In the genomic region with DNA sequence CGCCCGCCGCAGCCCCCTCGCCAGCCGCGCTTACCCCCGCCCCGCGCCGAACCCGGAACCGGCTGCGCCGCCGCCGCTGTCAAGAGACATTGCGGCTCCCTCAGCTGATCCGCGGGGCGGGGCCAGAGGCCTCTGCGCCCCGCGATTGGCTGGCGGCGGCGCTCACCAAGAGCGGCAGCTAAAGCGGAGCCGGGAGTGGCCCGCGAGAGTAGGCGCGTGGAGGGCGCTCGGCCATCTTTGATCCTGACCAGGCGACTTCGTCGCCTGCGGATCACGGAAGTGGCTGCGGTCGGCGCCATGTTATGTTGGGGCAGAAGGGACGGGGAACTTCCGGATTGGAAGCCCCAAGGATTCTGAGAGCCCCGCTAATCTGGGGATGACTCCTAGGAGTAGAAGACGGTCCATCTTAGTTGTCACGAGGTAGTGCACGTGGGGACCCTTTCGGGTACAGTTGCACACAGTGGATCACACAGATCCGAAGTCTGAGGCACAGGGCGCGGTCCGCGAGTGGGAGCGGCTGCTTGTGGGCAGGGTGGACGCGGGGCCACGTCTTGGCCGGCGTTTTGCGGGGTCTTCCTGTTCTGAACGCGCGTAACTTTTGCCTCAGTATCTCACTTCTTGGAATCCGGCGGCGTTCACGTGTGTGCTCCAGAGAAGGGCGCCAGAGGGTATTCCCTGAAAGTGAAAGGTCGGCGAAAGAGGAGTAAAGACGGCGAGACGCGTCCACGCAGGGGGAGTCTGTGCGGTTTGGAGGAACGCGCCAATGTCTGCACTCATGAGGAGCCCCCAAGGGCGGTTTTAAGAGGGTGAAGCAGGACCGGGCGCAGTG, we compare ENCODE assay signal across 8 cellular contexts. TPM values are rescaled to one million over a fixed set of nuclear protein-coding genes. Genes with fewer than 3 reads are reported as not detected.
DNase-seq lines count a peak whose midpoint lies in the region; ATAC-seq, FAIRE-seq and TF ChIP-seq lines count a peak whose summit lies in the region.

A gene with protein sequence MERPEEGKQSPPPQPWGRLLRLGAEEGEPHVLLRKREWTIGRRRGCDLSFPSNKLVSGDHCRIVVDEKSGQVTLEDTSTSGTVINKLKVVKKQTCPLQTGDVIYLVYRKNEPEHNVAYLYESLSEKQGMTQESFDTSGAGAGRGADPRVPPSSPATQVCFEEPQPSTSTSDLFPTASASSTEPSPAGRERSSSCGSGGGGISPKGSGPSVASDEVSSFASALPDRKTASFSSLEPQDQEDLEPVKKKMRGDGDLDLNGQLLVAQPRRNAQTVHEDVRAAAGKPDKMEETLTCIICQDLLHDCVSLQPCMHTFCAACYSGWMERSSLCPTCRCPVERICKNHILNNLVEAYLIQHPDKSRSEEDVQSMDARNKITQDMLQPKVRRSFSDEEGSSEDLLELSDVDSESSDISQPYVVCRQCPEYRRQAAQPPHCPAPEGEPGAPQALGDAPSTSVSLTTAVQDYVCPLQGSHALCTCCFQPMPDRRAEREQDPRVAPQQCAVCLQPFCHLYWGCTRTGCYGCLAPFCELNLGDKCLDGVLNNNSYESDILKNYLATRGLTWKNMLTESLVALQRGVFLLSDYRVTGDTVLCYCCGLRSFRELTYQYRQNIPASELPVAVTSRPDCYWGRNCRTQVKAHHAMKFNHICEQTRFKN (minus strand): TSS at position 93 of the 829 bp plus-strand sequence. CDS start 277 bp downstream, outside the sequence.

- H3K27ac ChIP-seq in endothelial cell of umbilical vein (ENCODE audit: insufficient read depth, low read depth, low read length) = peak within 1 kb of the TSS; percentile 69

- peak within 1 kb of the TSS; percentile 98 to 100 (median 99) for H3K27ac Mint-ChIP-seq in CD14-positive monocyte
- H3K27ac Mint-ChIP-seq in mesothelial cell of epicardium = peak within 1 kb of the TSS; percentile 99

- intact Hi-C loops in CD14-positive monocyte (cut with micrococcal nuclease) = loop anchor here (1.0 to 10.0 kb wide), 6 partner anchors 21 to 195 kb away; a partner anchor contains a TSS
- intact Hi-C loops in endothelial cell of umbilical vein (cut with micrococcal nuclease) = loop anchor here (1.0 to 2.0 kb wide), 3 partner anchors 21 to 193 kb away; a partner anchor contains a TSS

- peak within 1 kb of the TSS; percentile 81 for H3K9ac ChIP-seq in endothelial cell of umbilical vein (replicated peaks; ENCODE audit: extremely low read depth, insufficient read depth, low read length)

- no peak for TF ChIP-seq CTCF in CD14-positive monocyte (IDR thresholded peaks at IDR 0.05)
- no peak for TF ChIP-seq CTCF in endothelial cell of umbilical vein (IDR thresholded peaks at IDR 0.05; ENCODE audit: extremely low read depth in 1 of 2, insufficient read depth in 1 of 2, low read depth in 1 of 2, low read length in 2 of 2)
- no peak for TF ChIP-seq CTCF in mesothelial cell of epicardium (IDR thresholded peaks at IDR 0.05; ENCODE audit: unreplicated experiment)

- no peaks in the 10 kb centered on the region for H3K9me3 ChIP-seq in endothelial cell of umbilical vein (replicated peaks; ENCODE audit: control insufficient read depth, insufficient read depth, low read length)

- peak within 1 kb of the TSS; percentile 78 for H2AFZ ChIP-seq in endothelial cell of umbilical vein (ENCODE audit: low read depth, low read length)

- peak within 1 kb of the TSS; percentile 69 for H3K4me2 ChIP-seq in endothelial cell of umbilical vein (ENCODE audit: insufficient read depth, low read length)

- H3K4me1 Mint-ChIP-seq in CD14-positive monocyte = peaks cover 19% of the 10 kb centered on the region
- peaks cover 12% of the 10 kb centered on the region for H3K4me1 Mint-ChIP-seq in mesothelial cell of epicardium

- no peaks in the 10 kb centered on the region for H3K27me3 ChIP-seq in endothelial cell of umbilical vein (ENCODE audit: control insufficient read depth in 2 of 2, insufficient read depth in 2 of 2, low read length in 2 of 2)

- dilution Hi-C loops in endothelial cell of umbilical vein (cut with MboI; ENCODE audit: extremely low pct_ligation_motif_present, low sequenced_read_pairs) = no loop called here

- CTCF ChIA-PET in endothelial cell of umbilical vein (lab: Charles Lee) = interaction anchor here (0.6 to 0.9 kb wide), 2 partner anchors 13 to 17 kb away, joined by 3 to 6 read pairs; no protein-coding TSS in a partner anchor

- H3K9me3 Mint-ChIP-seq in CD14-positive monocyte (peaks cover 23 to 55% (median 37%) of the 10 kb centered on the region in 7 donors), mesothelial cell of epicardium (peaks cover 29% of the 10 kb centered on the region)

- H4K20me1 ChIP-seq in endothelial cell of umbilical vein (replicated peaks; ENCODE audit: control insufficient read depth, extremely low read depth, insufficient read depth, low read length) = no peaks in the 10 kb centered on the region

- peaks cover 0 to 3% of the 10 kb centered on the region in 2 experiments for H3K36me3 ChIP-seq in endothelial cell of umbilical vein (ENCODE audit: control insufficient read depth in 2 of 2, extremely low read depth in 1 of 2, insufficient read depth in 2 of 2, low read length in 2 of 2)

- no peaks in the 10 kb centered on the region for H3K9me1 ChIP-seq in endothelial cell of umbilical vein (replicated peaks; ENCODE audit: control insufficient read depth, extremely low read depth, insufficient read depth, low read length)

- TF ChIP-seq POLR2A in endothelial cell of umbilical vein (IDR thresholded peaks at IDR 0.05; ENCODE audit: low read depth, low read length) = peak; percentile 65

- H3K4me3 Mint-ChIP-seq in CD14-positive monocyte (peak within 1 kb of the TSS; percentile 97 to 98), mesothelial cell of epicardium (peak within 1 kb of the TSS; percentile 96)

- ATAC-seq in GM19438 (IDR thresholded peaks at IDR 0.05; ENCODE audit: low read depth, unreplicated experiment) = peak; percentile 96

- TSS peak; percentile 94 for BruUV-seq in endothelial cell of umbilical vein (replicated peaks; lab: Mats Ljungman, UMichigan)

- H3K27me3 Mint-ChIP-seq in CD14-positive monocyte (ENCODE audit: low read depth in 3 of 3) (peaks cover 3 to 10% (median 8%) of the 10 kb centered on the region in 3 donors), mesothelial cell of epicardium (ENCODE audit: low read depth) (peaks cover 15% of the 10 kb centered on the region)

- POLR2A ChIA-PET in endothelial cell of umbilical vein (lab: Charles Lee) = interaction anchor here (0.6 kb wide), 1 partner anchor 190 kb away, joined by 3 read pairs; no protein-coding TSS in a partner anchor

- peaks cover 17 to 30% of the 10 kb centered on the region in 2 donors for H3K36me3 Mint-ChIP-seq in CD14-positive monocyte
- peaks cover 22% of the 10 kb centered on the region for H3K36me3 Mint-ChIP-seq in mesothelial cell of epicardium

- H3K4me1 ChIP-seq in endothelial cell of umbilical vein (ENCODE audit: control insufficient read depth, extremely low read depth, insufficient read depth, low read length) = no peaks in the 10 kb centered on the region

- peaks cover 13% of the 10 kb centered on the region for H3K79me2 ChIP-seq in endothelial cell of umbilical vein (ENCODE audit: control insufficient read depth, insufficient read depth, low read length)

- peak within 1 kb of the TSS; percentile 52 to 90 (median 67) for H3K4me3 ChIP-seq in endothelial cell of umbilical vein (replicated peaks in 1 of 3; ENCODE audit: insufficient read depth in 1 of 3, low read depth in 1 of 3, low read length in 3 of 3)

- DNase-seq in CD14-positive monocyte (ENCODE audit: low spot score) (peak; percentile 97), HK-2 (ENCODE audit: unreplicated experiment) (peak; percentile 97), NOMO-1 (lab: John Stamatoyannopoulos, UW; ENCODE audit: unreplicated experiment in 2 of 2) (peak; percentile 93 to 97), activated T-cell treated with anti-CD3 and anti-CD28 coated beads for 24 hours (ENCODE audit: low read depth) (peak; percentile 92), endothelial cell of umbilical vein (ENCODE audit: low read depth, low spot score) (peak; percentile 97), mesothelial cell of epicardium (ENCODE audit: low spot score in 2 of 2, unreplicated experiment in 2 of 2) (peak; percentile 90 to 91)
- DNase-seq in stimulated activated CD8-positive, alpha-beta memory T cell treated with anti-CD3 and anti-CD28 coated beads, Interleukin-15, amount 100 ng/mL, for 4 hours (ENCODE audit: low read depth in 2 of 2) = peak; percentile 89 to 92

- peak; percentile 82 for FAIRE-seq in endothelial cell of umbilical vein (lab: Jason Lieb, UNC)

TF ChIP-seq in endothelial cell of umbilical vein, 7 proteins besides CTCF, POLR2A, EP300 and RAD21:
- TF ChIP-seq JUN (IDR thresholded peaks at IDR 0.05; ENCODE audit: borderline replicate concordance, insufficient read depth, insufficient read length, low read depth) (no peak), MYC (IDR thresholded peaks at IDR 0.05; ENCODE audit: low read depth, low read length) (no peak), POLR2AphosphoS5 (IDR thresholded peaks at IDR 0.05; ENCODE audit: insufficient read depth, low read depth, low read length) (peak; percentile 59), EZH2 (IDR thresholded peaks at IDR 0.05; ENCODE audit: borderline replicate concordance, low read depth, low read length, severe bottlenecking) (no peak), GATA2 (IDR thresholded peaks at IDR 0.05; ENCODE audit: insufficient read depth, insufficient read length, low read depth, low read length) (no peak), FOS (IDR thresholded peaks at IDR 0.05; ENCODE audit: borderline replicate concordance, insufficient read depth, low read length) (no peak)
- TF ChIP-seq, protein P1, sequence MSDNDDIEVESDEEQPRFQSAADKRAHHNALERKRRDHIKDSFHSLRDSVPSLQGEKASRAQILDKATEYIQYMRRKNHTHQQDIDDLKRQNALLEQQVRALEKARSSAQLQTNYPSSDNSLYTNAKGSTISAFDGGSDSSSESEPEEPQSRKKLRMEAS (IDR thresholded peaks at IDR 0.05; ENCODE audit: insufficient read depth, insufficient read length) = no peak

RNA-seq across cellular contexts. Expression of the gene that starts here (rescaled TPM):
- polyA plus RNA-seq in CD14-positive monocyte (10 to 100 TPM; 28.0 to 39.3 TPM), endothelial cell of umbilical vein (45.4 and 57.0 TPM in 2 replicates)
- total RNA-seq in endothelial cell of umbilical vein (64.7 and 66.5 TPM in 2 replicates), mesothelial cell of epicardium (41.3 to 52.9 TPM (median 47.7 TPM) in 3 replicates)
- polyA plus RNA-seq in endothelial cell of umbilical vein (2011; cell fraction: cytosol; rRNA removed) = 37.3 and 39.1 TPM in 2 replicates
- polyA plus RNA-seq in endothelial cell of umbilical vein (2011; cell fraction: nucleus; rRNA removed) = 161 and 181 TPM in 2 replicates
- 30.0 and 36.7 TPM in 2 replicates for polyA plus RNA-seq in endothelial cell of umbilical vein (2012)
- 123 and 127 TPM in 2 replicates for polyA minus RNA-seq in endothelial cell of umbilical vein
- not detected for polyA minus RNA-seq in endothelial cell of umbilical vein (2011; cell fraction: cytosol; rRNA and poly(A)+ RNA removed)
- 68.0 and 78.4 TPM in 2 replicates for polyA minus RNA-seq in endothelial cell of umbilical vein (2011; cell fraction: nucleus; rRNA and poly(A)+ RNA removed)

Comparison
In these comparisons a context has a peak if more than half of its experiments do, and no peak if none do; other contexts are left out.
1. Peak in every context shown above with its lines: DNase-seq, ATAC-seq, H3K4me3 ChIP-seq and H3K27ac ChIP-seq.